ENCODE assay signal across 9 cellular contexts in genomic region chr9:133534346-133535284, GRCh38. TPM values are rescaled to one million over a fixed set of nuclear protein-coding genes. Genes with fewer than 3 reads are reported as not detected.
DNase-seq lines count a peak whose midpoint lies in the region; ATAC-seq, FAIRE-seq and TF ChIP-seq lines count a peak whose summit lies in the region.
"Had no signal": no experiment of that assay in that cellular context is flagged by ENCODE, and none has a peak within 500 bp of the region (broad histone marks: within the 10 kb centered on the region; RNA-seq: fewer than 3 reads in every experiment).

Gene ADAMTSL2, plus strand, starts transcription at chr9:133534704. Its CDS starts 2,009 bp downstream, at chr9:133536713.

- H3K27ac Mint-ChIP-seq in activated CD4-positive, alpha-beta T cell treated with anti-CD3 and anti-CD28 coated beads, Interleukin-2, amount 10 ng/mL, durations not matched to agents 24 days and 14 days = no peak within 1 kb of the TSS
- H3K27ac Mint-ChIP-seq in stimulated activated naive B cell treated with anti-CD40 and anti-IgM and Interleukin-4, amounts not matched to agents 10 μg/mL and 1 μg/mL and 100 μg/mL, for 72 hours = peak within 1 kb of the TSS; percentile 56

- FAIRE-seq in D721Med (lab: Jason Lieb, UNC) = no peak

- POLR2A ChIA-PET in SK-N-SH (lab: Yijun Ruan, JAX) = interaction anchor here (0.5 to 10.7 kb wide), 31 partner anchors 9 to 204 kb away, joined by 3 to 150 read pairs (median 6); partner anchors contain the start of genes DBH, FAM163B and SARDH

- TF ChIP-seq EP300 in SK-N-SH (IDR thresholded peaks at IDR 0.05; ENCODE audit: borderline replicate concordance in 1 of 2, low read depth in 1 of 2, low read length in 1 of 2) = peak in 1 of 2 experiments; percentile 84; a peak in 2 of 4 replicates

- H3K9me2 ChIP-seq in SK-N-SH = no peaks in the 10 kb centered on the region

- intact Hi-C loops in activated CD4-positive, alpha-beta T cell treated with anti-CD3 and anti-CD28 coated beads, Interleukin-2, amount 10 ng/mL, durations not matched to agents 24 days and 14 days (cut with micrococcal nuclease) = no loop called here

- H3K79me2 ChIP-seq in SK-N-SH (ENCODE audit: insufficient read depth) = no peaks in the 10 kb centered on the region

- peak; percentile 3 to 22 for DNase-seq in activated CD4-positive, alpha-beta T cell treated with anti-CD3 and anti-CD28 coated beads for 24 hours (ENCODE audit: low read depth in 2 of 2)
- no peak for DNase-seq in activated CD4-positive, alpha-beta T cell treated with anti-CD3 and anti-CD28 coated beads, Interleukin-2, amount 10 ng/mL, durations not matched to agents 24 days and 14 days
- DNase-seq in SK-N-SH (peak; percentile 90), D721Med (ENCODE audit: insufficient read length, low spot score) (no peak)
- DNase-seq in stimulated activated naive B cell treated with anti-CD40 and anti-IgM and Interleukin-4, amounts not matched to agents 10 μg/mL and 1 μg/mL and 100 μg/mL, for 72 hours = peak; percentile 24

- no peaks in the 10 kb centered on the region for H3K9me3 ChIP-seq in SK-N-SH
- no peaks in the 10 kb centered on the region for H3K9me3 ChIP-seq in ectodermal cell (ENCODE audit: control insufficient read depth, low read length)
- H3K9me3 ChIP-seq in mesodermal cell (ENCODE audit: control insufficient read depth, low read length) = no peaks in the 10 kb centered on the region

- H3K9me3 Mint-ChIP-seq in activated CD4-positive, alpha-beta T cell treated with anti-CD3 and anti-CD28 coated beads, Interleukin-2, amount 10 ng/mL, durations not matched to agents 24 days and 14 days = no peaks in the 10 kb centered on the region
- no peaks in the 10 kb centered on the region for H3K9me3 Mint-ChIP-seq in stimulated activated naive B cell treated with anti-CD40 and anti-IgM and Interleukin-4, amounts not matched to agents 10 μg/mL and 1 μg/mL and 100 μg/mL, for 72 hours

- H3K4me1 ChIP-seq in SK-N-SH (ENCODE audit: control insufficient read depth in 1 of 2, insufficient read depth in 2 of 2, low read depth in 1 of 2, low read length in 1 of 2) = peaks cover 0 to 78% of the 10 kb centered on the region in 2 experiments; a peak in 3 of 4 replicates
- H3K4me1 ChIP-seq in ectodermal cell (ENCODE audit: control insufficient read depth, insufficient read depth, low read length) = peaks cover 27% of the 10 kb centered on the region
- H3K4me1 ChIP-seq in mesodermal cell (ENCODE audit: control insufficient read depth, insufficient read depth, low read length, poor library complexity, severe bottlenecking) = peaks cover 44% of the 10 kb centered on the region

- H4K20me1 ChIP-seq in SK-N-SH (ENCODE audit: insufficient read depth) = no peaks in the 10 kb centered on the region

- no peak within 1 kb of the TSS for H3K4me3 Mint-ChIP-seq in activated CD4-positive, alpha-beta T cell treated with anti-CD3 and anti-CD28 coated beads, Interleukin-2, amount 10 ng/mL, durations not matched to agents 24 days and 14 days
- H3K4me3 Mint-ChIP-seq in stimulated activated naive B cell treated with anti-CD40 and anti-IgM and Interleukin-4, amounts not matched to agents 10 μg/mL and 1 μg/mL and 100 μg/mL, for 72 hours = peak within 1 kb of the TSS; percentile 19 to 25

- 11% methylated on average over 12 of the region's 70 CpGs for WGBS in SK-N-SH (ENCODE audit: low lambda C conversion rate)
- WGBS in ectodermal cell, 2 experiments = 6 to 7% methylated on average over 70 of the region's 70 CpGs
- WGBS in mesodermal cell (ENCODE audit: insufficient coverage in 2 of 2), 2 experiments = 9 to 14% methylated on average over 46 to 51 of the region's 70 CpGs

- peaks cover 18% of the 10 kb centered on the region for H3K27me3 Mint-ChIP-seq in activated CD4-positive, alpha-beta T cell treated with anti-CD3 and anti-CD28 coated beads, Interleukin-2, amount 10 ng/mL, durations not matched to agents 24 days and 14 days
- H3K27me3 Mint-ChIP-seq in stimulated activated naive B cell treated with anti-CD40 and anti-IgM and Interleukin-4, amounts not matched to agents 10 μg/mL and 1 μg/mL and 100 μg/mL, for 72 hours = peaks cover 43 to 76% of the 10 kb centered on the region in 2 donors

- no peaks in the 10 kb centered on the region for H3K36me3 Mint-ChIP-seq in activated CD4-positive, alpha-beta T cell treated with anti-CD3 and anti-CD28 coated beads, Interleukin-2, amount 10 ng/mL, durations not matched to agents 24 days and 14 days (ENCODE audit: low read depth)
- peaks cover 0 to 7% of the 10 kb centered on the region in 2 donors for H3K36me3 Mint-ChIP-seq in stimulated activated naive B cell treated with anti-CD40 and anti-IgM and Interleukin-4, amounts not matched to agents 10 μg/mL and 1 μg/mL and 100 μg/mL, for 72 hours

- no peaks in the 10 kb centered on the region for H3K36me3 ChIP-seq in SK-N-SH (replicated peaks in 1 of 2; ENCODE audit: control insufficient read depth in 1 of 2, insufficient read depth in 2 of 2, low read length in 1 of 2)
- H3K36me3 ChIP-seq in ectodermal cell (ENCODE audit: control insufficient read depth, insufficient read depth, low read length) = no peaks in the 10 kb centered on the region
- H3K36me3 ChIP-seq in mesodermal cell (ENCODE audit: control insufficient read depth, insufficient read depth, low read length) = peaks cover 23% of the 10 kb centered on the region

- H3K4me3 ChIP-seq in SK-N-SH (ENCODE audit: low read depth in 2 of 2, low read length in 1 of 2) (peak within 1 kb of the TSS in 1 of 2 experiments; percentile 49; a peak in 2 of 4 replicates), ectodermal cell (ENCODE audit: insufficient read depth, low read depth, low read length) (peak within 1 kb of the TSS; percentile 10), mesodermal cell (ENCODE audit: extremely low read depth, insufficient read depth, low read length, poor library complexity, severe bottlenecking) (peak within 1 kb of the TSS; percentile 49)
- H3K4me3 ChIP-seq: SK-N-MC had no signal

- CTCF ChIA-PET in SK-N-SH (lab: Yijun Ruan, JAX) = interaction anchor here (0.7 to 5.8 kb wide), 38 partner anchors 10 to 208 kb away, joined by 3 to 51 read pairs (median 4); partner anchors contain the start of genes DBH and MYMK

- no peaks in the 10 kb centered on the region for H3F3A ChIP-seq in SK-N-SH (replicated peaks; ENCODE audit: insufficient read depth)

- H3K27me3 ChIP-seq in SK-N-SH (ENCODE audit: insufficient read depth) (no peaks in the 10 kb centered on the region), ectodermal cell (ENCODE audit: control insufficient read depth, insufficient read depth, low read length, poor library complexity, severe bottlenecking) (peaks cover 19% of the 10 kb centered on the region)

- H3K9ac ChIP-seq in SK-N-SH = no peak within 1 kb of the TSS

- peak; percentile 11; the same call in 1 of the 2 replicates for TF ChIP-seq RAD21 in SK-N-SH (IDR thresholded peaks at IDR 0.05; ENCODE audit: low read length)

- H3K4me1 Mint-ChIP-seq in activated CD4-positive, alpha-beta T cell treated with anti-CD3 and anti-CD28 coated beads, Interleukin-2, amount 10 ng/mL, durations not matched to agents 24 days and 14 days = no peaks in the 10 kb centered on the region
- peaks cover 23 to 44% of the 10 kb centered on the region in 2 donors for H3K4me1 Mint-ChIP-seq in stimulated activated naive B cell treated with anti-CD40 and anti-IgM and Interleukin-4, amounts not matched to agents 10 μg/mL and 1 μg/mL and 100 μg/mL, for 72 hours

- H2AFZ ChIP-seq in SK-N-SH (ENCODE audit: low read depth) = no peak within 1 kb of the TSS

- H3K4me2 ChIP-seq in SK-N-SH = peak within 1 kb of the TSS; percentile 44; the same call in 1 of the 2 replicates

- ATAC-seq in stimulated activated naive B cell treated with anti-CD40 and anti-IgM and Interleukin-4, amounts not matched to agents 10 μg/mL and 1 μg/mL and 100 μg/mL, for 72 hours (replicated peaks) = peak; percentile 45 to 56
- no peak for ATAC-seq in HG03045 (IDR thresholded peaks at IDR 0.05; ENCODE audit: unreplicated experiment)

- H3K27ac ChIP-seq in SK-N-SH (ENCODE audit: low read depth in 2 of 2, low read length in 1 of 2) = peak within 1 kb of the TSS in 1 of 2 experiments; percentile 100; a peak in 3 of 4 replicates
- H3K27ac ChIP-seq in ectodermal cell (ENCODE audit: insufficient read depth, low read depth, low read length, poor library complexity, severe bottlenecking) = peak within 1 kb of the TSS; percentile 26
- H3K27ac ChIP-seq in mesodermal cell (ENCODE audit: low read depth, low read length, severe bottlenecking) = peak within 1 kb of the TSS; percentile 29
- H3K27ac ChIP-seq: SK-N-MC had no signal

- TF ChIP-seq CTCF in SK-N-SH (IDR thresholded peaks at IDR 0.05) (no peak), D721Med (IDR thresholded peaks at IDR 0.05; ENCODE audit: insufficient read depth, missing control alignments) (no peak)

TF ChIP-seq in SK-N-SH, 30 proteins besides CTCF, POLR2A, EP300 and RAD21:
- peak; percentile 57 for TF ChIP-seq NFIC (IDR thresholded peaks at IDR 0.05; ENCODE audit: borderline replicate concordance)
- TF ChIP-seq TCF12 (IDR thresholded peaks at IDR 0.05) = peak; percentile 32; the same call in 1 of the 2 replicates
- TF ChIP-seq MXI1 (IDR thresholded peaks at IDR 0.05; ENCODE audit: low read depth, low read length) = peak; percentile 51
- TF ChIP-seq CHD2 (IDR thresholded peaks at IDR 0.05; ENCODE audit: low read length, partially characterized antibody) = peak; percentile 58
- TF ChIP-seq, protein P1, sequence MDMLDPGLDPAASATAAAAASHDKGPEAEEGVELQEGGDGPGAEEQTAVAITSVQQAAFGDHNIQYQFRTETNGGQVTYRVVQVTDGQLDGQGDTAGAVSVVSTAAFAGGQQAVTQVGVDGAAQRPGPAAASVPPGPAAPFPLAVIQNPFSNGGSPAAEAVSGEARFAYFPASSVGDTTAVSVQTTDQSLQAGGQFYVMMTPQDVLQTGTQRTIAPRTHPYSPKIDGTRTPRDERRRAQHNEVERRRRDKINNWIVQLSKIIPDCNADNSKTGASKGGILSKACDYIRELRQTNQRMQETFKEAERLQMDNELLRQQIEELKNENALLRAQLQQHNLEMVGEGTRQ (IDR thresholded peaks at IDR 0.05; ENCODE audit: borderline replicate concordance, low read depth, low read length) = no peak
- no peak for TF ChIP-seq FOSL2 (IDR thresholded peaks at IDR 0.05; ENCODE audit: borderline replicate concordance, low read depth)
- TF ChIP-seq RCOR1 (IDR thresholded peaks at IDR 0.05; ENCODE audit: low read length) = peak; percentile 75
- TF ChIP-seq EZH2phosphoT487 (IDR thresholded peaks at IDR 0.05; ENCODE audit: borderline replicate concordance, low read depth) = no peak

RNA-seq across cellular contexts. Expression of gene ADAMTSL2, which starts in this region (rescaled TPM):
- total RNA-seq in activated CD4-positive, alpha-beta T cell treated with anti-CD3 and anti-CD28 coated beads, Interleukin-2, amount 10 ng/mL, durations not matched to agents 24 days and 14 days = not detected in 2 replicates
- 0.21 and 0.31 TPM in 2 replicates for polyA plus RNA-seq in SK-N-SH (2012; rRNA removed)
- 0.08 and 0.28 TPM in 2 replicates for polyA plus RNA-seq in SK-N-SH (2012; cell fraction: cytosol; rRNA removed)
- polyA plus RNA-seq in SK-N-SH (2012; cell fraction: nucleus; rRNA removed) = 0.27 and 0.68 TPM in 2 replicates
- polyA plus RNA-seq in ectodermal cell (2013, experiment 1 of 4) = 0.98 TPM
- polyA plus RNA-seq in ectodermal cell (2013, experiment 2 of 4) = 1.5 TPM
- 1.0 TPM for polyA plus RNA-seq in ectodermal cell (2013, experiment 3 of 4)
- 0.85 TPM for polyA plus RNA-seq in ectodermal cell (2013, experiment 4 of 4)
- 30.7 TPM for polyA plus RNA-seq in mesodermal cell (2013, experiment 1 of 2)
- polyA plus RNA-seq in mesodermal cell (2013, experiment 2 of 2) = 30.4 TPM

Comparison
In these comparisons a context has a peak if more than half of its experiments do, and no peak if none do; other contexts are left out.
1. DNase-seq: peak in activated CD4-positive, alpha-beta T cell treated with anti-CD3 and anti-CD28 coated beads for 24 hours (2 of 2) and stimulated activated naive B cell treated with anti-CD40 and anti-IgM and Interleukin-4, amounts not matched to agents 10 μg/mL and 1 μg/mL and 100 μg/mL, for 72 hours (single experiment); none in activated CD4-positive, alpha-beta T cell treated with anti-CD3 and anti-CD28 coated beads, Interleukin-2, amount 10 ng/mL, durations not matched to agents 24 days and 14 days (single experiment) and D721Med (single experiment).
2. Peak in DNase-seq and H3K4me2 ChIP-seq in SK-N-SH; RNA of the gene not detected or under 1 TPM.